Comparison of ENCODE assay signal across 30 cellular contexts in the genomic region with DNA sequence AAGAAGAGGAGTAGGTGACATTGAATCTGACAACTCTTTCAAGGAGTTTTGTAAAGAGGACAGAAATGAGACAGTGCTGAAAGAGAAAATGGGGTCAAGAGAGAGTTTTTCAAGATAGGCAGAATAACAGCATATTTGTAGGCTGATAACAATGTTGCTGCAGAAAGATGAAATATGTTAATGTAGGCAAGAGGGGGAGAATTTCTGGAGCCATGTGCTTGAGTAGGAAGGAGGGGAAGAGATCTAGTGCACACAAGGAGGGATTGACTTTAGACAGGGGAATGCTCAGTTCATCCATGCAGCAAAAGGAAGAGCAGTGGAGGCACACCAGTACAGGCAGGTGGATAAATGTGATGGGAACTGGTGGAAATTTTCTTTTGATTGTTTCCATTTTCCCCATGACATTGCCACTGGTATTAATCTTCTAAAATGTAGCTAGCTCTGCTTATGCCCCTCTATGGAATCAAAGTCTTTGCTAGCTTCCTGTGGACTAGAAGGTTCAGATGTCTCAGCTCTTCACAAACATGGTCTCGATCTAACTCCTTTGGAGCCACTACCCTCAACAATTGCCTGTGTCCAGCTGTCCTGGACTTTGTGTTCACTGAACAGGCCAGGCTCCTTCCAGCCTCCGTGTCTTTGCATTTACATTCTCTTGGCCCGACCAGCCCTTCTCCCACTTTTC. TPM values are rescaled to one million over a fixed set of nuclear protein-coding genes. Genes with fewer than 3 reads are reported as not detected.
DNase-seq lines count a peak whose midpoint lies in the region; ATAC-seq and TF ChIP-seq lines count a peak whose summit lies in the region.
"Had no signal": no experiment of that assay in that cellular context is flagged by ENCODE, and none has a peak within 500 bp of the region (broad histone marks: within the 10 kb centered on the region; RNA-seq: fewer than 3 reads in every experiment).

No MANE protein-coding gene starts in this region.

- H3K4me1 Mint-ChIP-seq in activated CD4-positive, alpha-beta T cell treated with anti-CD3 and anti-CD28 coated beads, Interleukin-2, amount 10 ng/mL, durations not matched to agents 24 days and 14 days: peaks cover 17% of the 10 kb centered on the region
- H3K4me1 Mint-ChIP-seq in CD4-positive, alpha-beta memory T cell: peaks cover 18 to 25% (median 21%) of the 10 kb centered on the region in 4 donors
- peaks cover 14% of the 10 kb centered on the region for H3K4me1 Mint-ChIP-seq in activated T-helper 17 cell treated with anti-CD3 and anti-CD28 coated beads, Interleukin-2, amount 50 U/mL, for 72 hours
- peaks cover 26 to 33% of the 10 kb centered on the region in 2 donors for H3K4me1 Mint-ChIP-seq in immature natural killer cell

- no peak for DNase-seq in activated CD4-positive, alpha-beta T cell treated with anti-CD3 and anti-CD28 coated beads, Interleukin-2, amount 10 ng/mL, durations not matched to agents 24 days and 14 days
- no peak for DNase-seq in activated CD4-positive, alpha-beta T cell treated with anti-CD3 and anti-CD28 coated beads for 48 hours
- no peak for DNase-seq in CD4-positive, alpha-beta memory T cell
- DNase-seq in immature natural killer cell: no peak
- no peak for DNase-seq in AML-193 (lab: John Stamatoyannopoulos, UW)
- no peak for DNase-seq in HuH-7.5 (ENCODE audit: low spot score)
- DNase-seq in Peyer's patch: no peak
- DNase-seq: body of pancreas, Caco-2, DMS79, naive B cell, retina, RPMI8226, T-helper 9 cell, uterus had no signal

- no peak overlapping the region for H3K27ac ChIP-seq in CD4-positive, alpha-beta memory T cell (ENCODE audit: low read depth, low read length)
- H3K27ac ChIP-seq in Peyer's patch: peak overlapping the region in 1 of 4 donors; percentile 62
- H3K27ac ChIP-seq: body of pancreas, heart right ventricle, KMS-11, uterus had no signal

- H3K4me3 Mint-ChIP-seq in activated CD4-positive, alpha-beta T cell treated with anti-CD3 and anti-CD28 coated beads, Interleukin-2, amount 10 ng/mL, durations not matched to agents 24 days and 14 days: peak overlapping the region; percentile 0
- H3K4me3 Mint-ChIP-seq in CD4-positive, alpha-beta memory T cell: peak overlapping the region in 7 of 8 donors; percentile 0 to 77 (median 39)
- peak overlapping the region; percentile 54 for H3K4me3 Mint-ChIP-seq in activated T-helper 17 cell treated with anti-CD3 and anti-CD28 coated beads, Interleukin-2, amount 50 U/mL, for 72 hours
- H3K4me3 Mint-ChIP-seq in immature natural killer cell: peak overlapping the region; percentile 44 to 69 (median 66)
- H3K4me3 Mint-ChIP-seq: activated CD4-positive, alpha-beta memory T cell treated with anti-CD3 and anti-CD28 coated beads, Interleukin-2, amount 10 ng/mL, durations not matched to agents 7 days and 5 days; GM23338; naive B cell; stimulated activated memory B cell treated with anti-CD40 and anti-IgM and Interleukin-4, amounts not matched to agents 10 μg/mL and 1 μg/mL and 100 μg/mL, for 72 hours had no signal

- no peaks in the 10 kb centered on the region for H3K36me3 ChIP-seq in CD4-positive, alpha-beta memory T cell (ENCODE audit: insufficient read depth, low read length)
- no peaks in the 10 kb centered on the region for H3K36me3 ChIP-seq in Peyer's patch
- H3K36me3 ChIP-seq: heart right ventricle, uterus had no signal

- no peak for TF ChIP-seq CTCF in Peyer's patch (IDR thresholded peaks at IDR 0.05)

- TF ChIP-seq POLR2A in Peyer's patch (IDR thresholded peaks at IDR 0.05): no peak

- no peaks in the 10 kb centered on the region for H3K9me3 Mint-ChIP-seq in activated CD4-positive, alpha-beta T cell treated with anti-CD3 and anti-CD28 coated beads, Interleukin-2, amount 10 ng/mL, durations not matched to agents 24 days and 14 days
- no peaks in the 10 kb centered on the region for H3K9me3 Mint-ChIP-seq in CD4-positive, alpha-beta memory T cell
- H3K9me3 Mint-ChIP-seq in activated T-helper 17 cell treated with anti-CD3 and anti-CD28 coated beads, Interleukin-2, amount 50 U/mL, for 72 hours: no peaks in the 10 kb centered on the region
- H3K9me3 Mint-ChIP-seq in immature natural killer cell: no peaks in the 10 kb centered on the region
- H3K9me3 Mint-ChIP-seq: activated CD4-positive, alpha-beta memory T cell treated with anti-CD3 and anti-CD28 coated beads, Interleukin-2, amount 10 ng/mL, durations not matched to agents 7 days and 5 days; GM23338; naive B cell; stimulated activated memory B cell treated with anti-CD40 and anti-IgM and Interleukin-4, amounts not matched to agents 10 μg/mL and 1 μg/mL and 100 μg/mL, for 72 hours had no signal

- POLR2A ChIA-PET in CD4-positive, alpha-beta memory T cell (lab: Charles Lee; ENCODE audit: partially characterized antibody): interaction anchor here (1.2 to 8.8 kb wide), 4 partner anchors 10 to 137 kb away, joined by 3 to 94 read pairs (median 6); a partner anchor contains a TSS

- no peak overlapping the region for H3K4me3 ChIP-seq in CD4-positive, alpha-beta memory T cell (ENCODE audit: low read length in 2 of 2)
- H3K4me3 ChIP-seq in Peyer's patch: no peak overlapping the region
- H3K4me3 ChIP-seq: body of pancreas, GM23338, heart right ventricle, uterus had no signal

- H3K9me3 ChIP-seq in CD4-positive, alpha-beta memory T cell (ENCODE audit: control insufficient read depth in 1 of 2, low read length in 2 of 2): no peaks in the 10 kb centered on the region
- H3K9me3 ChIP-seq in Peyer's patch: no peaks in the 10 kb centered on the region
- H3K9me3 ChIP-seq: body of pancreas, Caco-2, heart right ventricle, uterus had no signal

- no peak for ATAC-seq in activated T-helper 17 cell treated with anti-CD3 and anti-CD28 coated beads, Interleukin-2, amount 50 U/mL, for 72 hours (replicated peaks)
- ATAC-seq: body of pancreas, GM23338, left lobe of liver had no signal

- H3K4me1 ChIP-seq in CD4-positive, alpha-beta memory T cell (ENCODE audit: insufficient read depth, low read length): peaks cover 16% of the 10 kb centered on the region
- peaks cover 0 to 7% (median 0%) of the 10 kb centered on the region in 4 donors for H3K4me1 ChIP-seq in Peyer's patch
- H3K4me1 ChIP-seq: body of pancreas, Caco-2, uterus had no signal

- no peaks in the 10 kb centered on the region for H3K36me3 Mint-ChIP-seq in activated CD4-positive, alpha-beta T cell treated with anti-CD3 and anti-CD28 coated beads, Interleukin-2, amount 10 ng/mL, durations not matched to agents 24 days and 14 days (ENCODE audit: low read depth)
- no peaks in the 10 kb centered on the region for H3K36me3 Mint-ChIP-seq in CD4-positive, alpha-beta memory T cell
- H3K36me3 Mint-ChIP-seq in activated T-helper 17 cell treated with anti-CD3 and anti-CD28 coated beads, Interleukin-2, amount 50 U/mL, for 72 hours (ENCODE audit: low read depth): no peaks in the 10 kb centered on the region
- peaks cover 0 to 13% (median 7%) of the 10 kb centered on the region in 3 donors for H3K36me3 Mint-ChIP-seq in immature natural killer cell
- H3K36me3 Mint-ChIP-seq: naive B cell; stimulated activated memory B cell treated with anti-CD40 and anti-IgM and Interleukin-4, amounts not matched to agents 10 μg/mL and 1 μg/mL and 100 μg/mL, for 72 hours had no signal

- H3K27ac Mint-ChIP-seq in activated CD4-positive, alpha-beta T cell treated with anti-CD3 and anti-CD28 coated beads, Interleukin-2, amount 10 ng/mL, durations not matched to agents 24 days and 14 days: peak overlapping the region; percentile 39
- H3K27ac Mint-ChIP-seq in CD4-positive, alpha-beta memory T cell: peak overlapping the region; percentile 42 to 91 (median 62)
- H3K27ac Mint-ChIP-seq in activated T-helper 17 cell treated with anti-CD3 and anti-CD28 coated beads, Interleukin-2, amount 50 U/mL, for 72 hours: peak overlapping the region; percentile 71
- peak overlapping the region; percentile 70 to 92 (median 87) for H3K27ac Mint-ChIP-seq in immature natural killer cell
- H3K27ac Mint-ChIP-seq: stimulated activated memory B cell treated with anti-CD40 and anti-IgM and Interleukin-4, amounts not matched to agents 10 μg/mL and 1 μg/mL and 100 μg/mL, for 72 hours had no signal

- CTCF ChIA-PET in CD4-positive, alpha-beta memory T cell (lab: Charles Lee; ENCODE audit: partially characterized antibody): interaction anchor here (0.6 to 19.5 kb wide), 7 partner anchors 7 to 221 kb away, joined by 3 to 253 read pairs (median 3); a partner anchor contains a TSS

- peaks cover 1% of the 10 kb centered on the region for H3K27me3 Mint-ChIP-seq in activated CD4-positive, alpha-beta T cell treated with anti-CD3 and anti-CD28 coated beads, Interleukin-2, amount 10 ng/mL, durations not matched to agents 24 days and 14 days
- H3K27me3 Mint-ChIP-seq in CD4-positive, alpha-beta memory T cell: no peaks in the 10 kb centered on the region
- H3K27me3 Mint-ChIP-seq in activated T-helper 17 cell treated with anti-CD3 and anti-CD28 coated beads, Interleukin-2, amount 50 U/mL, for 72 hours: no peaks in the 10 kb centered on the region
- no peaks in the 10 kb centered on the region for H3K27me3 Mint-ChIP-seq in immature natural killer cell (ENCODE audit: low read depth in 3 of 3)
- H3K27me3 Mint-ChIP-seq: activated CD4-positive, alpha-beta memory T cell treated with anti-CD3 and anti-CD28 coated beads, Interleukin-2, amount 10 ng/mL, durations not matched to agents 7 days and 5 days; naive B cell; stimulated activated memory B cell treated with anti-CD40 and anti-IgM and Interleukin-4, amounts not matched to agents 10 μg/mL and 1 μg/mL and 100 μg/mL, for 72 hours had no signal

- H3K27me3 ChIP-seq in CD4-positive, alpha-beta memory T cell (ENCODE audit: insufficient read depth, low read length): no peaks in the 10 kb centered on the region
- no peaks in the 10 kb centered on the region for H3K27me3 ChIP-seq in Peyer's patch
- H3K27me3 ChIP-seq: body of pancreas, heart right ventricle, uterus had no signal

- intact Hi-C loops in activated CD4-positive, alpha-beta T cell treated with anti-CD3 and anti-CD28 coated beads, Interleukin-2, amount 10 ng/mL, durations not matched to agents 24 days and 14 days (cut with micrococcal nuclease): loop anchor here (10.0 kb wide), 2 partner anchors 78 to 198 kb away; a partner anchor contains a TSS
- intact Hi-C loops in CD4-positive, alpha-beta memory T cell (cut with micrococcal nuclease): loop anchor here (2.0 kb wide), 1 partner anchor 14 kb away; a partner anchor contains a TSS

RNA-seq across cellular contexts. Expression of a gene that starts 9.1 kb away (rescaled TPM):
- total RNA-seq in activated CD4-positive, alpha-beta T cell treated with anti-CD3 and anti-CD28 coated beads, Interleukin-2, amount 10 ng/mL, durations not matched to agents 24 days and 14 days: not detected in 2 replicates
- not detected for total RNA-seq in CD4-positive, alpha-beta memory T cell
- under 1 TPM in 1 of 2 donors, not detected in 1; 0.05 TPM for polyA plus RNA-seq in CD4-positive, alpha-beta memory T cell
- under 1 TPM; 0.71 TPM for total RNA-seq in activated T-helper 17 cell treated with anti-CD3 and anti-CD28 coated beads, Interleukin-2, amount 50 U/mL, for 72 hours
- 1 to 10 TPM in 1 of 3 donors, not detected in 2; 1.7 TPM for polyA plus RNA-seq in immature natural killer cell
- total RNA-seq in Peyer's patch: not detected
- total RNA-seq: activated CD4-positive, alpha-beta memory T cell treated with anti-CD3 and anti-CD28 coated beads, Interleukin-2, amount 10 ng/mL, durations not matched to agents 7 days and 5 days; Caco-2; cerebellum; epithelial cell of proximal tubule; fibroblast of villous mesenchyme; GM23338; heart right ventricle; left lobe of liver; mesenteric fat pad; osteocyte; SK-MEL-5; temporal lobe; uterus had no signal
- polyA plus RNA-seq: adipose tissue, heart right ventricle had no signal

RNA-seq across cellular contexts. Expression of a gene that starts 14.9 kb away (rescaled TPM):
- 110 and 111 TPM in 2 replicates for total RNA-seq in activated CD4-positive, alpha-beta T cell treated with anti-CD3 and anti-CD28 coated beads, Interleukin-2, amount 10 ng/mL, durations not matched to agents 24 days and 14 days
- 100 to 1,000 TPM; 101 to 104 TPM for total RNA-seq in CD4-positive, alpha-beta memory T cell
- 10 to 100 TPM in 1 of 2 donors, 1 to 10 TPM in 1; 4.8 to 10.8 TPM for polyA plus RNA-seq in CD4-positive, alpha-beta memory T cell
- total RNA-seq in activated T-helper 17 cell treated with anti-CD3 and anti-CD28 coated beads, Interleukin-2, amount 50 U/mL, for 72 hours: 100 to 1,000 TPM; 102 to 132 TPM
- polyA plus RNA-seq in immature natural killer cell: 10 to 100 TPM in 1 of 3 donors, 1 to 10 TPM in 2; 7.7 to 13.1 (median 9.0) TPM
- 100 to 1,000 TPM; 128 to 163 (median 154) TPM for total RNA-seq in Peyer's patch

RNA-seq across cellular contexts. Expression of a gene that starts 56.2 kb away (rescaled TPM):
- 7.0 and 9.6 TPM in 2 replicates for total RNA-seq in activated CD4-positive, alpha-beta T cell treated with anti-CD3 and anti-CD28 coated beads, Interleukin-2, amount 10 ng/mL, durations not matched to agents 24 days and 14 days
- 1 to 10 TPM; 2.5 to 2.9 TPM for total RNA-seq in CD4-positive, alpha-beta memory T cell
- polyA plus RNA-seq in CD4-positive, alpha-beta memory T cell: under 1 TPM; 0.45 to 0.87 TPM
- 1 to 10 TPM in 1 of 2 donors, under 1 TPM in 1; 0.79 to 3.2 TPM for total RNA-seq in activated T-helper 17 cell treated with anti-CD3 and anti-CD28 coated beads, Interleukin-2, amount 50 U/mL, for 72 hours
- polyA plus RNA-seq in immature natural killer cell: 1 to 10 TPM in 1 of 3 donors, under 1 TPM in 1, not detected in 1; 0.34 to 1.3 TPM
- total RNA-seq in Peyer's patch: 10 to 100 TPM in 1 of 4 donors, 1 to 10 TPM in 3; 4.2 to 12.7 (median 6.7) TPM

Comparison
In these comparisons a context has a peak if more than half of its experiments do, and no peak if none do; other contexts are left out.
1. H3K4me3 Mint-ChIP-seq: peak in every context shown above with its lines; median percentile 66 in immature natural killer cell; 54 in activated T-helper 17 cell treated with anti-CD3 and anti-CD28 coated beads, Interleukin-2, amount 50 U/mL, for 72 hours; 39 in CD4-positive, alpha-beta memory T cell; 0 in activated CD4-positive, alpha-beta T cell treated with anti-CD3 and anti-CD28 coated beads, Interleukin-2, amount 10 ng/mL, durations not matched to agents 24 days and 14 days.